Comparison of ENCODE assay signal across 9 cellular contexts in genomic region chr11:122115520-122116343, GRCh38. TPM values are rescaled to one million over a fixed set of nuclear protein-coding genes. Genes with fewer than 3 reads are reported as not detected.
DNase-seq lines count a peak whose midpoint lies in the region; ATAC-seq, FAIRE-seq and TF ChIP-seq lines count a peak whose summit lies in the region.
"Had no signal": no experiment of that assay in that cellular context is flagged by ENCODE, and none has a peak within 500 bp of the region (broad histone marks: within the 10 kb centered on the region; RNA-seq: fewer than 3 reads in every experiment).

A gene with protein sequence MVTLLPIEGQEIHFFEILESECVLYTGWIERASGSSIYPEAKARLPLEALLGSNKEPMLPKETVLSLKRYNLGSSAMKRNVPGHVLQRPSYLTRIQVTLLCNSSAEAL (minus strand): TSS chr11:122116215. CDS start chr11:122115922, 293 bp downstream.

- no peak for TF ChIP-seq POLR2A in GM12878 (IDR thresholded peaks at IDR 0.05; ENCODE audit: low read depth, low read length)

- no peak for FAIRE-seq in GM12878 (lab: Jason Lieb, UNC)
- FAIRE-seq: G401.6 had no signal

- no peaks in the 10 kb centered on the region for H3K9me3 Mint-ChIP-seq in CD8-positive, alpha-beta T cell
- no peaks in the 10 kb centered on the region for H3K9me3 Mint-ChIP-seq in activated T-cell treated with anti-CD3 and anti-CD28 coated beads, Interleukin-2, amount 50 U/mL, for 24 hours

- H3K27ac ChIP-seq in GM12878 (ENCODE audit: control insufficient read depth, insufficient read depth) (no peak within 1 kb of the TSS), liver (ENCODE audit: low read depth in 1 of 2, low read length in 2 of 2) (no peak within 1 kb of the TSS)
- no peak within 1 kb of the TSS for H3K27ac ChIP-seq in CD8-positive, alpha-beta T cell (ENCODE audit: low read depth, low read length)

- H3K36me3 Mint-ChIP-seq in CD8-positive, alpha-beta T cell, result no peaks in the 10 kb centered on the region
- H3K36me3 Mint-ChIP-seq in activated T-cell treated with anti-CD3 and anti-CD28 coated beads, Interleukin-2, amount 50 U/mL, for 24 hours (ENCODE audit: low read depth), result no peaks in the 10 kb centered on the region

- peak; percentile 2 for DNase-seq in stimulated activated CD4-positive, alpha-beta T cell treated with anti-CD3 and anti-CD28 coated beads, Interleukin-15, amount 100 ng/mL, for 24 hours
- no peak for DNase-seq in stimulated activated CD4-positive, alpha-beta T cell treated with anti-CD3 and anti-CD28 coated beads, Interleukin-1b, Interleukin-23, amount 100 ng/mL, for 48 hours
- no peak for DNase-seq in GM12878 (ENCODE audit: low read depth, low spot score)
- no peak for DNase-seq in activated effector memory CD4-positive, alpha-beta T cell treated with Interleukin-2 at 50 U/mL for 16 hours
- DNase-seq in activated T-cell treated with anti-CD3 and anti-CD28 coated beads, Interleukin-2, amount 50 U/mL, for 1 hour, result no peak
- no peak for DNase-seq in CD8-positive, alpha-beta T cell
- DNase-seq in activated T-cell treated with anti-CD3 and anti-CD28 coated beads, Interleukin-2, amount 50 U/mL, for 24 hours, result no peak

- BruUV-seq in GM12878 (replicated peaks; lab: Mats Ljungman, UMichigan), result no TSS peak

- WGBS in GM12878 (ENCODE audit: insufficient coverage, insufficient replicate concordance, low lambda C conversion rate, missing lambda C conversion rate), result 21% methylated on average over 10 of the region's 10 CpGs
- 84% methylated on average over 10 of the region's 10 CpGs for WGBS in liver

- H3K4me3 ChIP-seq in GM12878 (no peak within 1 kb of the TSS), liver (ENCODE audit: low read depth in 1 of 3, low read length in 3 of 3) (no peak within 1 kb of the TSS)
- no peak within 1 kb of the TSS for H3K4me3 ChIP-seq in CD8-positive, alpha-beta T cell (ENCODE audit: low read depth, low read length)

- no peak within 1 kb of the TSS for H3K4me2 ChIP-seq in GM12878 (ENCODE audit: control insufficient read depth, insufficient read depth)

- TF ChIP-seq RAD21 in GM12878 (IDR thresholded peaks at IDR 0.05; ENCODE audit: insufficient read depth, low read depth, low read length) (no peak), liver (IDR thresholded peaks at IDR 0.05) (peak in 1 of 2 donors; percentile 42)

- no peaks in the 10 kb centered on the region for H3K79me2 ChIP-seq in GM12878 (ENCODE audit: control insufficient read depth, insufficient read depth, low read length)

- POLR2A ChIA-PET in GM12878 (lab: Charles Lee), result no interaction called here
- POLR2A ChIA-PET in CD8-positive, alpha-beta T cell (lab: Charles Lee), result no interaction called here

- H3K4me1 Mint-ChIP-seq in CD8-positive, alpha-beta T cell (ENCODE audit: low read depth), result no peaks in the 10 kb centered on the region
- no peaks in the 10 kb centered on the region for H3K4me1 Mint-ChIP-seq in activated T-cell treated with anti-CD3 and anti-CD28 coated beads, Interleukin-2, amount 50 U/mL, for 24 hours (ENCODE audit: low read depth)

- ATAC-seq in GM12878, result peak; percentile 65
- no peak for ATAC-seq in CD8-positive, alpha-beta T cell

- H3K36me3 ChIP-seq in GM12878 (ENCODE audit: control insufficient read depth in 2 of 2, insufficient read depth in 2 of 2, low read length in 1 of 2) (no peaks in the 10 kb centered on the region), liver (ENCODE audit: control insufficient read depth in 4 of 4, insufficient read depth in 3 of 4, low read depth in 1 of 4, low read length in 3 of 4) (no peaks in the 10 kb centered on the region)
- no peaks in the 10 kb centered on the region for H3K36me3 ChIP-seq in CD8-positive, alpha-beta T cell (ENCODE audit: insufficient read depth, low read length)

- H3K27ac Mint-ChIP-seq in CD8-positive, alpha-beta T cell, result no peak within 1 kb of the TSS
- no peak within 1 kb of the TSS for H3K27ac Mint-ChIP-seq in activated T-cell treated with anti-CD3 and anti-CD28 coated beads, Interleukin-2, amount 50 U/mL, for 24 hours

- H3K27me3 ChIP-seq in GM12878 (replicated peaks in 1 of 2; ENCODE audit: control insufficient read depth in 2 of 2, insufficient read depth in 2 of 2, low read length in 1 of 2) (no peaks in the 10 kb centered on the region; a peak in 1 of 4 replicates), liver (ENCODE audit: control insufficient read depth in 4 of 4, insufficient read depth in 4 of 4, low read length in 3 of 4) (no peaks in the 10 kb centered on the region)
- no peaks in the 10 kb centered on the region for H3K27me3 ChIP-seq in CD8-positive, alpha-beta T cell (ENCODE audit: insufficient read depth, low read length)

- SMC1A ChIA-PET in GM12878 (lab: Charles Lee; ENCODE audit: uncharacterized antibody, unreplicated experiment), result interaction anchor here (0.6 kb wide), 1 partner anchor 385 kb away, joined by 4 read pairs; no protein-coding TSS in a partner anchor

- H4K20me1 ChIP-seq in GM12878 (ENCODE audit: control insufficient read depth, insufficient read depth), result no peaks in the 10 kb centered on the region

- intact Hi-C loops in GM12878 (cut with micrococcal nuclease; ENCODE audit: unreplicated experiment), result no loop called here
- intact Hi-C loops in CD8-positive, alpha-beta T cell (cut with DNase I, micrococcal nuclease), result no loop called here

- in situ Hi-C loops in GM12878 (cut with MboI), result no loop called here

- no peak within 1 kb of the TSS for H3K4me3 Mint-ChIP-seq in CD8-positive, alpha-beta T cell
- H3K4me3 Mint-ChIP-seq in activated T-cell treated with anti-CD3 and anti-CD28 coated beads, Interleukin-2, amount 50 U/mL, for 24 hours, result no peak within 1 kb of the TSS

- peaks cover 5% of the 10 kb centered on the region for H3K27me3 Mint-ChIP-seq in CD8-positive, alpha-beta T cell (ENCODE audit: low read depth)
- H3K27me3 Mint-ChIP-seq in activated T-cell treated with anti-CD3 and anti-CD28 coated beads, Interleukin-2, amount 50 U/mL, for 24 hours, result peaks cover 2% of the 10 kb centered on the region

- no peaks in the 10 kb centered on the region for H3K4me1 ChIP-seq in GM12878 (ENCODE audit: control insufficient read depth, insufficient read depth, low read length)
- H3K4me1 ChIP-seq in liver (ENCODE audit: control insufficient read depth in 4 of 4, insufficient read depth in 4 of 4, low read length in 3 of 4), result no peaks in the 10 kb centered on the region
- no peaks in the 10 kb centered on the region for H3K4me1 ChIP-seq in CD8-positive, alpha-beta T cell (ENCODE audit: insufficient read depth, low read length)

- CTCF ChIA-PET in GM12878 (lab: Yijun Ruan, JAX), result interaction anchor here (1.0 to 2.1 kb wide), 3 partner anchors 9 to 461 kb away, joined by 4 to 14 read pairs (median 4); no protein-coding TSS in a partner anchor
- CTCF ChIA-PET in CD8-positive, alpha-beta T cell (lab: Charles Lee), result interaction anchor here (0.8 kb wide), 1 partner anchor 345 kb away, joined by 4 read pairs; no protein-coding TSS in a partner anchor

- H3K9me3 ChIP-seq in GM12878 (replicated peaks; ENCODE audit: control insufficient read depth, insufficient read depth, low read length), result no peaks in the 10 kb centered on the region
- H3K9me3 ChIP-seq in liver (ENCODE audit: control insufficient read depth in 4 of 4, low read length in 3 of 4), result no peaks in the 10 kb centered on the region
- H3K9me3 ChIP-seq in CD8-positive, alpha-beta T cell (ENCODE audit: low read length), result no peaks in the 10 kb centered on the region

- TF ChIP-seq EP300 in GM12878 (IDR thresholded peaks at IDR 0.05; ENCODE audit: borderline replicate concordance in 1 of 2, control insufficient read depth in 1 of 2, low read depth in 2 of 2, low read length in 2 of 2), result no peak

- TF ChIP-seq CTCF in GM12878 (IDR thresholded peaks at IDR 0.05 in 2 of 3, conservative IDR thresholded peaks at IDR 0.05 in 1 of 3; ENCODE audit: control insufficient read depth in 2 of 3, extremely low read depth in 1 of 3, insufficient read depth in 1 of 3, low read depth in 3 of 3, low read length in 3 of 3), result peak; percentile 40 to 54 (median 48); a peak in 5 of 6 replicates
- TF ChIP-seq CTCF in liver (IDR thresholded peaks at IDR 0.05; ENCODE audit: low read depth, low read length, missing input control), result peak; percentile 21
- no peak for TF ChIP-seq CTCF in CD8-positive, alpha-beta T cell (IDR thresholded peaks at IDR 0.05)

- no peak within 1 kb of the TSS for H3K9ac ChIP-seq in GM12878 (ENCODE audit: control insufficient read depth, insufficient read depth, low read length)
- no peak within 1 kb of the TSS for H3K9ac ChIP-seq in liver (ENCODE audit: low read depth in 1 of 2, low read length in 2 of 2)

- RAD21 ChIA-PET in GM12878 (lab: Charles Lee; ENCODE audit: unreplicated experiment), result no interaction called here

- H2AFZ ChIP-seq in GM12878 (ENCODE audit: control insufficient read depth, low read depth, low read length), result no peak within 1 kb of the TSS

RNA-seq across cellular contexts. Expression of the gene that starts here (rescaled TPM):
- total RNA-seq in GM12878 (2013; cell fraction: nucleolus; rRNA removed), result not detected in 2 replicates
- total RNA-seq in GM12878 (2014; rRNA removed) (not detected in 2 replicates), GM12878 (2014; rRNA removed; fragmentation: Illumina TruSeq; extraction: Trizol) (not detected in 2 replicates), GM12878 (2021) (not detected in 2 replicates), liver (under 1 TPM; 0.33 to 0.84 TPM)
- polyA plus RNA-seq in GM12878 (2011; ENCODE audit: low read depth), result not detected
- polyA plus RNA-seq in GM12878 (2011; rRNA removed) (not detected in 2 replicates), GM12878 (2014; fragmentation: Illumina TruSeq; extraction: Trizol) (not detected in 2 replicates), GM12878 (2014; fragmentation: Nextera tagmentation; extraction: Ambion mirVana) (not detected), GM12878 (2014; rRNA removed) (not detected in 2 replicates), GM12878 (2016; fragmentation: Nextera tagmentation; extraction: Ambion mirVana) (not detected), liver (under 1 TPM in 1 of 2 donors, not detected in 1; 0.18 TPM)
- not detected in 2 replicates for polyA plus RNA-seq in GM12878 (2011; cell fraction: cytosol; rRNA removed)
- not detected in 2 replicates for polyA plus RNA-seq in GM12878 (2011; cell fraction: nucleus; rRNA removed)
- polyA plus RNA-seq in GM12878 (2012), result not detected in 2 replicates
- not detected in 2 replicates for polyA minus RNA-seq in GM12878 (2011; rRNA and poly(A)+ RNA removed)
- polyA minus RNA-seq in GM12878 (2011; cell fraction: cytosol; rRNA and poly(A)+ RNA removed), result not detected in 2 replicates
- polyA minus RNA-seq in GM12878 (2011; cell fraction: nucleus; rRNA and poly(A)+ RNA removed), result not detected in 2 replicates
- total RNA-seq in CD8-positive, alpha-beta T cell, result not detected

Comparison
In these comparisons a context has a peak if more than half of its experiments do, and no peak if none do; other contexts are left out.
1. Peak in ATAC-seq in GM12878; RNA of the gene not detected or under 1 TPM.